ENCODE assay signal across 19 cellular contexts in the genomic region with DNA sequence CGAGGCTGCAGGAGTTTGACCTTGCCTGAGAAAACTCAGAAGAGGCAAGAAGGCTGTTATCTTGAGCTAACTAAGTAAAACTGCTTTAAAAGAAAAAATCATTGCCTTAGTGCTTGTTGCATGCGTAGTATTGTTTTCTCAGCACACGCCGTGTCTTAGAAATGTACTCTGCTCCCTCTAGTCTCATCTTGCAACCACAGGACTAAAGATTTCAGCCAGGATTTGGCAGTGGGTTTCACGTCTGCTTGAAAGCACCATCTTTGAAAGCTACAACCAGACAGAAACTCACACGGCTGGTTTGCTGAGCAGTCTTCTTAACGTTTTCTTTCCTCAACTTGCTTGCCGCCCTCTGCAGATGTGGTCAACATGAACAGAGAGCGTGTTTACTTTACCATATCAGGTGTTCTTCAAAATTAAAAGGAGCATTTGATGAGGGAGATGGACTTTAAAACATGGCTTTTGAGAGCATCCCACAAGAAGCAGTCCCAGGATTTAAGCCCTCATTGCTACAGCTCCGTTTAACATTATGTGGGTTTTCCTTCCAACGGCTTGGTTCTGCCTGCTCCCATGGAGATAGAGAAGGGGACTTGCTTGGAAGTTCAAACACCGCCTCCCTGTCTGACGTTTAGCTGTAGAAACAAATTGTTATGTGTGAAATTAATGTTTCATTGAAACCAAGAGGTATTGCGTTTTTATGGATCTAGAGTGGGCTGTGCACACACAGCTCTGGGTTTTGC. TPM values are rescaled to one million over a fixed set of nuclear protein-coding genes. Genes with fewer than 3 reads are reported as not detected.
DNase-seq lines count a peak whose midpoint lies in the region; ATAC-seq and TF ChIP-seq lines count a peak whose summit lies in the region.
"Had no signal": no experiment of that assay in that cellular context is flagged by ENCODE, and none has a peak within 500 bp of the region (broad histone marks: within the 10 kb centered on the region; RNA-seq: fewer than 3 reads in every experiment).

No MANE protein-coding gene starts in this region.

- H3K4ac ChIP-seq in H9 (ENCODE audit: low read depth, low read length): no peak overlapping the region

- no peaks in the 10 kb centered on the region for H3K4me1 ChIP-seq in H9 (ENCODE audit: insufficient read depth, low read length)

- no peak overlapping the region for H2AFZ ChIP-seq in H9 (ENCODE audit: low read length)

- no peak for TF ChIP-seq CTCF in H9 (conservative IDR thresholded peaks at IDR 0.05)

- no peak overlapping the region for H2BK5ac ChIP-seq in H9 (ENCODE audit: insufficient read length, low read length)

- no peak overlapping the region for H4K8ac ChIP-seq in H9 (replicated peaks; ENCODE audit: insufficient read length, low read depth, low read length)

- H3K4me1 Mint-ChIP-seq in H9: peaks cover 22 to 49% of the 10 kb centered on the region in 2 experiments
- H3K4me1 Mint-ChIP-seq: stimulated activated memory B cell treated with anti-CD40 and anti-IgM and Interleukin-4, amounts not matched to agents 10 μg/mL and 1 μg/mL and 100 μg/mL, for 72 hours had no signal

- no peaks in the 10 kb centered on the region for H4K20me1 ChIP-seq in H9 (ENCODE audit: control insufficient read depth, insufficient read depth, insufficient read length)

- no peak overlapping the region for H3K27ac ChIP-seq in H9 (ENCODE audit: insufficient read length, low read depth, low read length)
- H3K27ac ChIP-seq: esophagus squamous epithelium, skin epidermis had no signal

- ATAC-seq in sciatic nerve: peak; percentile 35
- no peak for ATAC-seq in HG02610 (IDR thresholded peaks at IDR 0.05; ENCODE audit: unreplicated experiment)
- ATAC-seq in GM19023 (IDR thresholded peaks at IDR 0.05; ENCODE audit: unreplicated experiment): no peak
- ATAC-seq: left colon; SK-N-SH treated with all-trans-retinoic acid at 6 μM for 48 hours; stimulated activated memory B cell treated with anti-CD40 and anti-IgM and Interleukin-4, amounts not matched to agents 10 μg/mL and 1 μg/mL and 100 μg/mL, for 72 hours had no signal

- H2BK20ac ChIP-seq in H9 (ENCODE audit: low read depth, low read length, poor library complexity, severe bottlenecking): no peak overlapping the region

- no peak overlapping the region for H2BK12ac ChIP-seq in H9 (ENCODE audit: insufficient read length, low read depth, low read length)

- no peak overlapping the region for H3T11ph ChIP-seq in H9 (ENCODE audit: low read length)

- H3K79me2 ChIP-seq in H9 (ENCODE audit: insufficient read depth, low read length): no peaks in the 10 kb centered on the region

- H3K9ac ChIP-seq in H9 (ENCODE audit: extremely low read depth, insufficient read length, low read length): no peak overlapping the region

- peak; percentile 42 for DNase-seq in AG20443 (ENCODE audit: low spot score)
- DNase-seq in H9: peak; percentile 16
- peak; percentile 33 for DNase-seq in ecto neural progenitor cell (ENCODE audit: low spot score)
- no peak for DNase-seq in sciatic nerve (ENCODE audit: low spot score)
- no peak for DNase-seq in COLO829 (ENCODE audit: low spot score)
- no peak for DNase-seq in hepatic stellate cell (ENCODE audit: low spot score)
- DNase-seq: activated CD4-positive, alpha-beta T cell treated with anti-CD3 and anti-CD28 coated beads, Interleukin-2, amount 50 U/mL, for 4 hours; esophagus squamous epithelium; hippocampal formation; left colon; NCI-H1694; occipital lobe; OCI-M1 had no signal

- no peak overlapping the region for H2BK120ac ChIP-seq in H9 (ENCODE audit: low read depth, low read length, poor library complexity, severe bottlenecking)

- peaks cover 18% of the 10 kb centered on the region for H3K27me3 ChIP-seq in H9 (ENCODE audit: insufficient read depth, low read length)

- H3K9me3 ChIP-seq in H9 (ENCODE audit: control insufficient read depth, low read depth, low read length): no peaks in the 10 kb centered on the region
- H3K9me3 ChIP-seq: esophagus squamous epithelium had no signal

- no peak overlapping the region for H3K14ac ChIP-seq in H9 (ENCODE audit: insufficient read depth, low read length)

- no peak overlapping the region for H4K91ac ChIP-seq in H9 (ENCODE audit: insufficient read length, low read depth, low read length)

- H2AK5ac ChIP-seq in H9 (ENCODE audit: insufficient read length, low read length): no peak overlapping the region

- no peak overlapping the region for H3K4me3 Mint-ChIP-seq in H9
- H3K4me3 Mint-ChIP-seq: dendritic cell treated with granulocyte-macrophage colony-stimulating factor and Interleukin-4, amounts not matched to agents 40 ng/mL and 50 ng/mL, for 4 days; stimulated activated memory B cell treated with anti-CD40 and anti-IgM and Interleukin-4, amounts not matched to agents 10 μg/mL and 1 μg/mL and 100 μg/mL, for 72 hours had no signal

- no peak overlapping the region; a peak in 1 of 7 replicates for H3K27ac Mint-ChIP-seq in H9
- H3K27ac Mint-ChIP-seq: dendritic cell treated with granulocyte-macrophage colony-stimulating factor and Interleukin-4, amounts not matched to agents 40 ng/mL and 50 ng/mL, for 4 days; stimulated activated memory B cell treated with anti-CD40 and anti-IgM and Interleukin-4, amounts not matched to agents 10 μg/mL and 1 μg/mL and 100 μg/mL, for 72 hours had no signal

- H4K5ac ChIP-seq in H9 (ENCODE audit: insufficient read length, low read depth, low read length): no peak overlapping the region

- intact Hi-C loops in sciatic nerve (cut with DNase I): no loop called here

- no CpG with 5 or more reads among the region's 14 CpGs for WGBS in H9 (ENCODE audit: extremely low coverage, insufficient read length, low lambda C conversion rate)

- H3K18ac ChIP-seq in H9 (ENCODE audit: insufficient read length, low read depth, low read length): no peak overlapping the region

- H3K4me2 ChIP-seq in H9 (ENCODE audit: insufficient read depth, insufficient read length, low read length): no peak overlapping the region

- H3K9me3 Mint-ChIP-seq in H9: no peaks in the 10 kb centered on the region; a peak in 1 of 5 replicates
- H3K9me3 Mint-ChIP-seq: dendritic cell treated with granulocyte-macrophage colony-stimulating factor and Interleukin-4, amounts not matched to agents 40 ng/mL and 50 ng/mL, for 4 days; stimulated activated memory B cell treated with anti-CD40 and anti-IgM and Interleukin-4, amounts not matched to agents 10 μg/mL and 1 μg/mL and 100 μg/mL, for 72 hours had no signal

- no peaks in the 10 kb centered on the region; a peak in 1 of 7 replicates for H3K36me3 Mint-ChIP-seq in H9 (ENCODE audit: insufficient read depth in 1 of 3, low read depth in 3 of 3)
- H3K36me3 Mint-ChIP-seq: stimulated activated memory B cell treated with anti-CD40 and anti-IgM and Interleukin-4, amounts not matched to agents 10 μg/mL and 1 μg/mL and 100 μg/mL, for 72 hours had no signal

- no peak overlapping the region for H3K56ac ChIP-seq in H9 (ENCODE audit: insufficient read length, low read depth, low read length)

- H3K27me3 Mint-ChIP-seq in H9 (ENCODE audit: low read depth): peaks cover 62% of the 10 kb centered on the region

- H3K23ac ChIP-seq in H9 (ENCODE audit: insufficient read length, low read depth, low read length): no peak overlapping the region

- no peak overlapping the region for H2BK15ac ChIP-seq in H9 (ENCODE audit: low read depth, low read length)

- H3K23me2 ChIP-seq in H9 (ENCODE audit: insufficient read length, low read depth, low read length, poor library complexity, severe bottlenecking): peaks cover 9% of the 10 kb centered on the region

- no peaks in the 10 kb centered on the region for H3K79me1 ChIP-seq in H9 (ENCODE audit: insufficient read depth, low read depth, low read length, poor library complexity, severe bottlenecking)

RNA-seq across cellular contexts. Expression of a gene that starts 3.4 kb away (rescaled TPM):
- 0.57 and 0.72 TPM in 2 replicates for total RNA-seq in H9 (2021)
- 52.5 TPM for total RNA-seq in sciatic nerve

Comparison
In these comparisons a context has a peak if more than half of its experiments do, and no peak if none do; other contexts are left out.
1. DNase-seq: peak in AG20443 (single experiment), H9 (single experiment) and ecto neural progenitor cell (single experiment); none in sciatic nerve (single experiment), COLO829 (single experiment) and hepatic stellate cell (single experiment).
2. RNA of a gene that starts 3.4 kb away (total RNA-seq): 52.5 TPM in sciatic nerve (single experiment); 0.57 to 0.72 TPM in H9; every median in the first group is over 10 times any median in the second.